22 cellular contexts compared by ENCODE assay signal in genomic region chr16:459761-460160, GRCh38.
"Had no signal": no experiment of that assay in that cellular context is flagged by ENCODE, and none has a peak within 500 bp of the region (broad histone marks: within the 10 kb centered on the region; RNA-seq: fewer than 3 reads in every experiment).

No MANE protein-coding gene starts in this region.

- DNase-seq: IMR-90, Kasumi-1, MV-4-11, NCI-H1048, NCI-H1105, NCI-H1417, NCI-H1436 treated with DMSO at 0.1 percent for 48 hours, NCI-H1694, NCI-H187 treated with DMSO at 0.1 percent for 48 hours, NCI-H2029 treated with DMSO at 0.1 percent for 48 hours, NCI-H2227 treated with DMSO at 0.1 percent for 48 hours, NCI-H524, NCI-H69, NCI-H774, Right ventricle myocardium superior, RPMI8226, SIG-M5 had no signal

- H3K4me3 ChIP-seq: K562, SJSA1, SK-N-MC had no signal

- ATAC-seq: K562 had no signal

- H3K4me2 ChIP-seq: KMS-11 had no signal

- H3K36me3 ChIP-seq: SJSA1 had no signal

- FAIRE-seq: K562, RCC 7860 had no signal

- H3K4me1 ChIP-seq: SJSA1 had no signal

- H3K27me3 ChIP-seq: SJSA1 had no signal

- H3K27ac ChIP-seq: KMS-11, SJSA1, SK-N-MC had no signal

- H3K9ac ChIP-seq: KMS-11 had no signal

- H3K9me3 ChIP-seq: SJSA1 had no signal
